28 cellular contexts compared by ENCODE assay signal in genomic region chr1:119637719-119638118, GRCh38.
"Had no signal": no experiment of that assay in that cellular context is flagged by ENCODE, and none has a peak within 500 bp of the region (broad histone marks: within the 10 kb centered on the region; RNA-seq: fewer than 3 reads in every experiment).

No MANE protein-coding gene starts in this region.

- FAIRE-seq: small intestine had no signal

- ATAC-seq: gastroesophageal sphincter; left lobe of liver; lower lobe of right lung; mucosa of descending colon; natural killer cell treated with Interleukin-12 subunit alpha and Interleukin-12 subunit beta and Interleukin-15 and Interleukin-18, amount 100 ng/mL, for 72 hours; stimulated activated memory B cell treated with anti-CD40 and anti-IgM and Interleukin-4, amounts not matched to agents 10 μg/mL and 1 μg/mL and 100 μg/mL, for 72 hours; stimulated activated naive CD8-positive, alpha-beta T cell treated with anti-CD3 and anti-CD28 coated beads, Interleukin-15, amount 100 ng/mL, for 72 hours had no signal

- DNase-seq: activated CD4-positive, alpha-beta T cell treated with anti-CD3 and anti-CD28 coated beads for 48 hours; activated CD4-positive, alpha-beta T cell treated with anti-CD3 and anti-CD28 coated beads, Interleukin-2, amount 50 U/mL, for 48 hours; activated CD8-positive, alpha-beta memory T cell treated with anti-CD3 and anti-CD28 coated beads for 24 hours; activated effector memory CD4-positive, alpha-beta T cell treated with Interleukin-2 at 50 U/mL for 16 hours; activated naive CD4-positive, alpha-beta T cell treated with anti-CD3 and anti-CD28 coated beads, Interleukin-2, amount 10 ng/mL, durations not matched to agents 7 days and 5 days; activated naive CD8-positive, alpha-beta T cell treated with anti-CD3 and anti-CD28 coated beads, Interleukin-2, amount 10 ng/mL, durations not matched to agents 7 days and 5 days; dorsolateral prefrontal cortex; effector memory CD4-positive, alpha-beta T cell; erythroblast; hippocampal formation; lower lobe of right lung; mesendoderm; mucosa of descending colon; sigmoid colon; small intestine; stimulated activated CD4-positive, alpha-beta T cell treated with anti-CD3 and anti-CD28 coated beads, Interleukin-1b, Interleukin-23, amount 100 ng/mL, for 48 hours; stimulated activated CD4-positive, alpha-beta T cell treated with anti-CD3 and anti-CD28 coated beads, Interleukin-4, amount 100 ng/mL, for 4 hours; stimulated activated CD8-positive, alpha-beta memory T cell treated with anti-CD3 and anti-CD28 coated beads, Interleukin-4, amount 100 ng/mL, for 48 hours; stimulated activated naive CD8-positive, alpha-beta T cell treated with anti-CD3 and anti-CD28 coated beads, Interleukin-15, amount 100 ng/mL, for 72 hours had no signal

- H3K9me3 ChIP-seq: ascending aorta, gastroesophageal sphincter, lower lobe of right lung, mucosa of descending colon, sigmoid colon, suprapubic skin, tibial nerve had no signal

- H3K4me3 ChIP-seq: ascending aorta, cardiac muscle cell, coronary artery, dorsolateral prefrontal cortex, gastroesophageal sphincter, lower lobe of right lung, mucosa of descending colon, sigmoid colon, suprapubic skin, tibial nerve had no signal

- H3K36me3 ChIP-seq: ascending aorta, cardiac muscle cell, gastroesophageal sphincter, lower lobe of right lung, sigmoid colon, suprapubic skin, tibial nerve had no signal

- H3K27ac ChIP-seq: ascending aorta, cardiac muscle cell, coronary artery, dorsolateral prefrontal cortex, sigmoid colon, suprapubic skin, tibial nerve had no signal

- H3K27me3 ChIP-seq: ascending aorta, cardiac muscle cell, dorsolateral prefrontal cortex, gastroesophageal sphincter, sigmoid colon, suprapubic skin, tibial nerve had no signal

- H3K4me1 ChIP-seq: ascending aorta had no signal
